ENCODE assay signal across 24 cellular contexts in genomic region chr18:79629249-79629558, GRCh38. TPM values are rescaled to one million over a fixed set of nuclear protein-coding genes. Genes with fewer than 3 reads are reported as not detected.
DNase-seq lines count a peak whose midpoint lies in the region; ATAC-seq and TF ChIP-seq lines count a peak whose summit lies in the region.
"Had no signal": no experiment of that assay in that cellular context is flagged by ENCODE, and none has a peak within 500 bp of the region (broad histone marks: within the 10 kb centered on the region; RNA-seq: fewer than 3 reads in every experiment).

No MANE protein-coding gene starts in this region.

- peak; percentile 2 for DNase-seq in activated T-cell treated with anti-CD3 and anti-CD28 coated beads, Interleukin-2, amount 50 U/mL, for 1 hour
- DNase-seq in activated T-cell treated with anti-CD3 and anti-CD28 coated beads, Interleukin-2, amount 50 U/mL, for 72 hours, result no peak
- DNase-seq in WERI-Rb-1 (peak; percentile 4), omental fat pad (ENCODE audit: low spot score) (peak; percentile 4), glomerular visceral epithelial cell (ENCODE audit: extremely low spot score) (no peak)
- DNase-seq in stimulated activated naive B cell treated with anti-CD40 and anti-IgM and Interleukin-4, amounts not matched to agents 10 μg/mL and 1 μg/mL and 100 μg/mL, for 72 hours, result no peak
- DNase-seq in activated naive CD4-positive, alpha-beta T cell treated with anti-CD3 and anti-CD28 coated beads, Interleukin-2, amount 10 ng/mL, durations not matched to agents 7 days and 5 days, result no peak
- DNase-seq: 8988T; ACHN; BE2C; CD4-positive, CD25-positive, alpha-beta regulatory T cell; DMS153; Karpas-422; NCI-H1092; NCI-H1417 treated with DMSO at 0.1 percent for 48 hours; NCI-H1694 treated with DMSO at 0.1 percent for 48 hours; NCI-H2081; NCI-H2227 treated with DMSO at 0.1 percent for 48 hours; NCI-H526 treated with DMSO at 0.1 percent for 48 hours; PC-9; Right ventricle myocardium superior; RPMI8226 had no signal

- CTCF ChIA-PET in activated naive CD4-positive, alpha-beta T cell treated with anti-CD3 and anti-CD28 coated beads, Interleukin-2, amount 10 ng/mL, durations not matched to agents 7 days and 5 days (lab: Charles Lee), result no interaction called here

- TF ChIP-seq CTCF in WERI-Rb-1 (IDR thresholded peaks at IDR 0.05; ENCODE audit: low read depth, low read length) (no peak), omental fat pad (IDR thresholded peaks at IDR 0.05) (no peak)

- no peak for ATAC-seq in activated T-cell treated with anti-CD3 and anti-CD28 coated beads, Interleukin-2, amount 50 U/mL, for 72 hours (replicated peaks in 1 of 2)
- no peak for ATAC-seq in omental fat pad (ENCODE audit: low FRiP score)
- ATAC-seq in stimulated activated memory B cell treated with anti-CD40 and anti-IgM and Interleukin-4, amounts not matched to agents 10 μg/mL and 1 μg/mL and 100 μg/mL, for 72 hours, result no peak
- ATAC-seq in stimulated activated naive B cell treated with anti-CD40 and anti-IgM and Interleukin-4, amounts not matched to agents 10 μg/mL and 1 μg/mL and 100 μg/mL, for 72 hours (replicated peaks), result no peak
- ATAC-seq: HepG2 had no signal

- peaks cover 1 to 8% of the 10 kb centered on the region in 2 donors for H3K9me3 Mint-ChIP-seq in activated T-cell treated with anti-CD3 and anti-CD28 coated beads, Interleukin-2, amount 50 U/mL, for 72 hours
- peaks cover 13% of the 10 kb centered on the region for H3K9me3 Mint-ChIP-seq in stimulated activated memory B cell treated with anti-CD40 and anti-IgM and Interleukin-4, amounts not matched to agents 10 μg/mL and 1 μg/mL and 100 μg/mL, for 72 hours
- peaks cover 7 to 23% of the 10 kb centered on the region in 2 donors for H3K9me3 Mint-ChIP-seq in stimulated activated naive B cell treated with anti-CD40 and anti-IgM and Interleukin-4, amounts not matched to agents 10 μg/mL and 1 μg/mL and 100 μg/mL, for 72 hours
- peaks cover 11% of the 10 kb centered on the region for H3K9me3 Mint-ChIP-seq in activated naive CD4-positive, alpha-beta T cell treated with anti-CD3 and anti-CD28 coated beads, Interleukin-2, amount 10 ng/mL, durations not matched to agents 7 days and 5 days

- peaks cover 6% of the 10 kb centered on the region for H3K9me3 ChIP-seq in WERI-Rb-1 (ENCODE audit: severe bottlenecking)
- H3K9me3 ChIP-seq: BE2C had no signal

- peaks cover 0 to 7% of the 10 kb centered on the region in 2 donors for H3K36me3 Mint-ChIP-seq in activated T-cell treated with anti-CD3 and anti-CD28 coated beads, Interleukin-2, amount 50 U/mL, for 72 hours (ENCODE audit: insufficient read depth in 2 of 2)
- H3K36me3 Mint-ChIP-seq in stimulated activated memory B cell treated with anti-CD40 and anti-IgM and Interleukin-4, amounts not matched to agents 10 μg/mL and 1 μg/mL and 100 μg/mL, for 72 hours, result no peaks in the 10 kb centered on the region
- H3K36me3 Mint-ChIP-seq in stimulated activated naive B cell treated with anti-CD40 and anti-IgM and Interleukin-4, amounts not matched to agents 10 μg/mL and 1 μg/mL and 100 μg/mL, for 72 hours, result peaks cover 2 to 15% of the 10 kb centered on the region in 2 donors
- no peaks in the 10 kb centered on the region for H3K36me3 Mint-ChIP-seq in activated naive CD4-positive, alpha-beta T cell treated with anti-CD3 and anti-CD28 coated beads, Interleukin-2, amount 10 ng/mL, durations not matched to agents 7 days and 5 days
- H3K36me3 Mint-ChIP-seq: CD4-positive, CD25-positive, alpha-beta regulatory T cell had no signal

- no peak overlapping the region for H3K27ac ChIP-seq in WERI-Rb-1
- H3K27ac ChIP-seq: PC-9 had no signal

- no peak overlapping the region for H3K4me3 ChIP-seq in WERI-Rb-1 (ENCODE audit: low read depth, low read length)
- H3K4me3 ChIP-seq: PC-9 had no signal

- H3K36me3 ChIP-seq in WERI-Rb-1, result no peaks in the 10 kb centered on the region
- H3K36me3 ChIP-seq: BE2C had no signal

- H3K27me3 ChIP-seq in WERI-Rb-1 (ENCODE audit: insufficient read depth, low read depth, severe bottlenecking), result no peaks in the 10 kb centered on the region
- H3K27me3 ChIP-seq: BE2C had no signal

- no peak overlapping the region for H3K27ac Mint-ChIP-seq in activated T-cell treated with anti-CD3 and anti-CD28 coated beads, Interleukin-2, amount 50 U/mL, for 72 hours
- peak overlapping the region; percentile 21 for H3K27ac Mint-ChIP-seq in stimulated activated memory B cell treated with anti-CD40 and anti-IgM and Interleukin-4, amounts not matched to agents 10 μg/mL and 1 μg/mL and 100 μg/mL, for 72 hours
- no peak overlapping the region for H3K27ac Mint-ChIP-seq in stimulated activated naive B cell treated with anti-CD40 and anti-IgM and Interleukin-4, amounts not matched to agents 10 μg/mL and 1 μg/mL and 100 μg/mL, for 72 hours
- H3K27ac Mint-ChIP-seq in activated naive CD4-positive, alpha-beta T cell treated with anti-CD3 and anti-CD28 coated beads, Interleukin-2, amount 10 ng/mL, durations not matched to agents 7 days and 5 days, result no peak overlapping the region
- H3K27ac Mint-ChIP-seq: CD4-positive, CD25-positive, alpha-beta regulatory T cell had no signal

- H3K27me3 Mint-ChIP-seq in activated T-cell treated with anti-CD3 and anti-CD28 coated beads, Interleukin-2, amount 50 U/mL, for 72 hours (ENCODE audit: low read depth), result peaks cover 9% of the 10 kb centered on the region
- H3K27me3 Mint-ChIP-seq in stimulated activated memory B cell treated with anti-CD40 and anti-IgM and Interleukin-4, amounts not matched to agents 10 μg/mL and 1 μg/mL and 100 μg/mL, for 72 hours, result no peaks in the 10 kb centered on the region
- H3K27me3 Mint-ChIP-seq in stimulated activated naive B cell treated with anti-CD40 and anti-IgM and Interleukin-4, amounts not matched to agents 10 μg/mL and 1 μg/mL and 100 μg/mL, for 72 hours, result no peaks in the 10 kb centered on the region
- peaks cover 29% of the 10 kb centered on the region for H3K27me3 Mint-ChIP-seq in activated naive CD4-positive, alpha-beta T cell treated with anti-CD3 and anti-CD28 coated beads, Interleukin-2, amount 10 ng/mL, durations not matched to agents 7 days and 5 days

- no peak overlapping the region for H3K4me3 Mint-ChIP-seq in activated T-cell treated with anti-CD3 and anti-CD28 coated beads, Interleukin-2, amount 50 U/mL, for 72 hours
- H3K4me3 Mint-ChIP-seq in stimulated activated memory B cell treated with anti-CD40 and anti-IgM and Interleukin-4, amounts not matched to agents 10 μg/mL and 1 μg/mL and 100 μg/mL, for 72 hours, result no peak overlapping the region
- H3K4me3 Mint-ChIP-seq in stimulated activated naive B cell treated with anti-CD40 and anti-IgM and Interleukin-4, amounts not matched to agents 10 μg/mL and 1 μg/mL and 100 μg/mL, for 72 hours, result no peak overlapping the region
- no peak overlapping the region for H3K4me3 Mint-ChIP-seq in activated naive CD4-positive, alpha-beta T cell treated with anti-CD3 and anti-CD28 coated beads, Interleukin-2, amount 10 ng/mL, durations not matched to agents 7 days and 5 days
- H3K4me3 Mint-ChIP-seq: CD4-positive, CD25-positive, alpha-beta regulatory T cell had no signal

- peaks cover 23% of the 10 kb centered on the region for H3K4me1 Mint-ChIP-seq in activated T-cell treated with anti-CD3 and anti-CD28 coated beads, Interleukin-2, amount 50 U/mL, for 72 hours (ENCODE audit: low read depth)
- peaks cover 41% of the 10 kb centered on the region for H3K4me1 Mint-ChIP-seq in stimulated activated memory B cell treated with anti-CD40 and anti-IgM and Interleukin-4, amounts not matched to agents 10 μg/mL and 1 μg/mL and 100 μg/mL, for 72 hours
- H3K4me1 Mint-ChIP-seq in stimulated activated naive B cell treated with anti-CD40 and anti-IgM and Interleukin-4, amounts not matched to agents 10 μg/mL and 1 μg/mL and 100 μg/mL, for 72 hours, result peaks cover 38 to 68% of the 10 kb centered on the region in 2 donors
- H3K4me1 Mint-ChIP-seq in activated naive CD4-positive, alpha-beta T cell treated with anti-CD3 and anti-CD28 coated beads, Interleukin-2, amount 10 ng/mL, durations not matched to agents 7 days and 5 days, result peaks cover 8% of the 10 kb centered on the region

RNA-seq across cellular contexts. Expression of gene CTDP1, which starts 50.4 kb away (rescaled TPM):
- 100 to 1,000 TPM in 1 of 2 donors, 10 to 100 TPM in 1; 30.1 to 103 TPM for total RNA-seq in activated T-cell treated with anti-CD3 and anti-CD28 coated beads, Interleukin-2, amount 50 U/mL, for 72 hours
- 10 to 100 TPM; 11.8 to 25.2 (median 16.0) TPM for total RNA-seq in omental fat pad

Comparison
In these comparisons a context has a peak if more than half of its experiments do, and no peak if none do; other contexts are left out.
1. DNase-seq: peak in activated T-cell treated with anti-CD3 and anti-CD28 coated beads, Interleukin-2, amount 50 U/mL, for 1 hour (single experiment), WERI-Rb-1 (single experiment) and omental fat pad (single experiment); none in activated T-cell treated with anti-CD3 and anti-CD28 coated beads, Interleukin-2, amount 50 U/mL, for 72 hours (0 of 2), stimulated activated naive B cell treated with anti-CD40 and anti-IgM and Interleukin-4, amounts not matched to agents 10 μg/mL and 1 μg/mL and 100 μg/mL, for 72 hours (single experiment), activated naive CD4-positive, alpha-beta T cell treated with anti-CD3 and anti-CD28 coated beads, Interleukin-2, amount 10 ng/mL, durations not matched to agents 7 days and 5 days (single experiment) and glomerular visceral epithelial cell (single experiment).